ENCODE assay signal across 22 cellular contexts in the genomic region with DNA sequence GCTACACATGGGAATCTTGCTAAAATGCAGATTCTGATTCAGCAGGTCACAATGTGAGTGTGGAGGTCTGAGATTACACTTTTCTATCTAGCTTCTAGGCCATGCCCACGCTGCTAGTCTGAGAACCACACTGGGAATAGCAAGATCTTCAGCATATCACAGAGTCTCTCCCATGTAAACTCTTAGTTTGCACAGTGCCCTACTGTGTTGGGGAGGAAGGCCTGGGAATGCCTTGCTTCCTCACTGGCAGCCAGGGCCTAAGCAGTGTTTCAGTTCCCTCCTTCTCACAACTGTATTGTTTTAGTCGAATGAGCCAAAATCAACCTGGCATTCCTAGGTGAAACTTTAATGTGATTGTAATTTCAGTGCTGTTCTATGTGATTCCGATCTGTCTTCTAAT.
"Had no signal": no experiment of that assay in that cellular context is flagged by ENCODE, and none has a peak within 500 bp of the region (broad histone marks: within the 10 kb centered on the region; RNA-seq: fewer than 3 reads in every experiment).

No MANE protein-coding gene starts in this region.

- DNase-seq: colonic mucosa; effector CD4-positive, alpha-beta T cell; endodermal cell; erythroblast; foreskin keratinocyte; heart left ventricle; hippocampal formation; left colon; mammary epithelial cell; mucosa of descending colon; natural killer cell; nucleus accumbens; pancreas; stimulated activated CD4-positive, alpha-beta T cell treated with anti-CD3 and anti-CD28 coated beads, Interleukin-12 subunit alpha, Interleukin-12 subunit beta, amount 100 ng/mL, for 4 hours; stimulated activated naive CD4-positive, alpha-beta T cell; stomach; upper lobe of right lung had no signal

- H3K9ac ChIP-seq: neural progenitor cell had no signal

- H3K36me3 ChIP-seq: colonic mucosa, heart left ventricle, neural progenitor cell, pancreas, stomach, tibial nerve, upper lobe of right lung, vagina had no signal

- ATAC-seq: foreskin keratinocyte, left colon, mucosa of descending colon, natural killer cell, pancreas, sciatic nerve, upper lobe of right lung had no signal

- H3K27ac ChIP-seq: colonic mucosa, foreskin keratinocyte, heart left ventricle, neural progenitor cell, pancreas, skin epidermis, stomach, tibial nerve, upper lobe of right lung, vagina had no signal

- H3K4me3 ChIP-seq: colonic mucosa, heart left ventricle, mucosa of descending colon, neural progenitor cell, pancreas, skin epidermis, stomach, tibial nerve, upper lobe of right lung, vagina had no signal

- H3K27me3 ChIP-seq: colonic mucosa, foreskin keratinocyte, heart left ventricle, neural progenitor cell, pancreas, stomach, tibial nerve, upper lobe of right lung, vagina had no signal

- H3K9me3 ChIP-seq: colonic mucosa, mucosa of descending colon, pancreas, upper lobe of right lung, vagina had no signal

- H3K4me1 ChIP-seq: colonic mucosa, foreskin keratinocyte, neural progenitor cell, pancreas, stomach, upper lobe of right lung, vagina had no signal
